ENCODE assay signal across 15 cellular contexts in the genomic region with DNA sequence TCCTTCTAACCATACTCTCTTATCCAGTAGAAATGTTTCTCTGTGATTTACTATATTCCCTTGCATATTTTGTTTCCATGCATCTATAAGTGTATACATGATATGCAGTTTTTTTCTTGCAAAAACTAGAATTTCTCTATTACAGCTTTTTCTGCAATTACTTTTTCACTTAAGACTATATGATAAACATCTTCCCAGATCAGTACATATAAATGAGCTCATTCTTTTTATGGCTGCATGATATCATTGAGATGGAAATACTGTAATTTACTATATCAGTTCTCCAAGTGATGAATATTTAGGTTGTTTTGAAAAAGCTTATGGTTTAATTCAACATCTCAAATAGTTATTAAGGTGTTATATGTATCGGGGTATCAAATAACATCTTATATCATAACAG.
"Had no signal": no experiment of that assay in that cellular context is flagged by ENCODE, and none has a peak within 500 bp of the region (broad histone marks: within the 10 kb centered on the region; RNA-seq: fewer than 3 reads in every experiment).

No MANE protein-coding gene starts in this region.

- H3K9me3 ChIP-seq: MG63, SK-N-SH had no signal

- H3K27ac ChIP-seq: HL-60, RWPE1 had no signal

- FAIRE-seq: HTR-8/SVneo had no signal

- H3K4me2 ChIP-seq: SK-N-SH had no signal

- H3K27me3 ChIP-seq: MG63 had no signal

- H3K9ac ChIP-seq: SK-N-SH had no signal

- DNase-seq: KBM-7, MG63, NCI-H1092, NCI-H1105 treated with DMSO at 0.1 percent for 48 hours, NCI-H1417 treated with DMSO at 0.1 percent for 48 hours, NCI-H1694 treated with DMSO at 0.1 percent for 48 hours, NCI-H1930, NCI-H2107, NCI-H2227 treated with DMSO at 0.1 percent for 48 hours, NCI-H524, SK-N-SH had no signal

- H3K4me3 ChIP-seq: MG63 had no signal

- ATAC-seq: Panc1 had no signal

- H3K36me3 ChIP-seq: MG63 had no signal
